Comparison of ENCODE assay signal across 11 cellular contexts in genomic region chr1:235295902-235296350, GRCh38. TPM values are rescaled to one million over a fixed set of nuclear protein-coding genes. Genes with fewer than 3 reads are reported as not detected.
DNase-seq lines count a peak whose midpoint lies in the region; ATAC-seq and TF ChIP-seq lines count a peak whose summit lies in the region.
"Had no signal": no experiment of that assay in that cellular context is flagged by ENCODE, and none has a peak within 500 bp of the region (broad histone marks: within the 10 kb centered on the region; RNA-seq: fewer than 3 reads in every experiment).

No MANE protein-coding gene starts in this region.

- no peak for TF ChIP-seq CTCF in astrocyte of the cerebellum (IDR thresholded peaks at IDR 0.05; ENCODE audit: low read depth, low read length, missing control alignments)

- no peak overlapping the region for H3K4me3 ChIP-seq in astrocyte of the cerebellum (ENCODE audit: low read depth, low read length)
- H3K4me3 ChIP-seq: cardiac muscle cell had no signal

- H3K27ac Mint-ChIP-seq in activated naive CD4-positive, alpha-beta T cell treated with anti-CD3 and anti-CD28 coated beads, Interleukin-2, amount 50 U/mL, for 72 hours: peak overlapping the region; percentile 16 to 57

- no peak for ATAC-seq in activated naive CD4-positive, alpha-beta T cell treated with anti-CD3 and anti-CD28 coated beads, Interleukin-2, amount 50 U/mL, for 72 hours
- no peak for ATAC-seq in GM19395 (IDR thresholded peaks at IDR 0.05; ENCODE audit: unreplicated experiment)

- H3K9me3 Mint-ChIP-seq in activated naive CD4-positive, alpha-beta T cell treated with anti-CD3 and anti-CD28 coated beads, Interleukin-2, amount 50 U/mL, for 72 hours: no peaks in the 10 kb centered on the region

- no peak for DNase-seq in activated naive CD4-positive, alpha-beta T cell treated with anti-CD3 and anti-CD28 coated beads, Interleukin-2, amount 50 U/mL, for 72 hours (ENCODE audit: low spot score in 2 of 2)
- no peak for DNase-seq in activated naive CD4-positive, alpha-beta T cell treated with anti-CD3 and anti-CD28 coated beads, Interleukin-2, amount 50 U/mL, for 16 hours
- DNase-seq in astrocyte of the cerebellum (ENCODE audit: low read depth) (peak; percentile 95), kidney tubule cell (ENCODE audit: low spot score) (peak; percentile 61), ureter (ENCODE audit: low spot score) (peak; percentile 48), G401 (ENCODE audit: low spot score) (no peak), NCI-H446 treated with DMSO at 0.1 percent for 48 hours (lab: John Stamatoyannopoulos, UW) (no peak)
- DNase-seq: AML-193, NCI-H748 treated with DMSO at 0.1 percent for 48 hours had no signal

- in situ Hi-C loops in astrocyte of the cerebellum (cut with HindIII; ENCODE audit: low sequenced_read_pairs) (no loop called here), G401 (cut with HindIII; ENCODE audit: low sequenced_read_pairs) (no loop called here)

- no peaks in the 10 kb centered on the region for H3K36me3 Mint-ChIP-seq in activated naive CD4-positive, alpha-beta T cell treated with anti-CD3 and anti-CD28 coated beads, Interleukin-2, amount 50 U/mL, for 72 hours

RNA-seq across cellular contexts. Expression of gene ARID4B, which starts 32.1 kb away (rescaled TPM):
- total RNA-seq in activated naive CD4-positive, alpha-beta T cell treated with anti-CD3 and anti-CD28 coated beads, Interleukin-2, amount 50 U/mL, for 72 hours: 10 to 100 TPM; 58.4 to 65.7 TPM
- 52.9 TPM for total RNA-seq in ureter
- 6.6 and 11.2 TPM in 2 replicates for total RNA-seq in G401 (2014; rRNA removed; shearing (Covaris generic))

RNA-seq across cellular contexts. Expression of gene GGPS1, which starts 32.4 kb away (rescaled TPM):
- total RNA-seq in activated naive CD4-positive, alpha-beta T cell treated with anti-CD3 and anti-CD28 coated beads, Interleukin-2, amount 50 U/mL, for 72 hours: 10 to 100 TPM; 33.6 to 36.1 TPM
- total RNA-seq in ureter: 40.7 TPM
- total RNA-seq in G401 (2014; rRNA removed; shearing (Covaris generic)): 9.9 and 35.0 TPM in 2 replicates

Comparison
In these comparisons a context has a peak if more than half of its experiments do, and no peak if none do; other contexts are left out.
1. DNase-seq: peak in astrocyte of the cerebellum (single experiment), kidney tubule cell (single experiment) and ureter (single experiment); none in activated naive CD4-positive, alpha-beta T cell treated with anti-CD3 and anti-CD28 coated beads, Interleukin-2, amount 50 U/mL, for 72 hours (0 of 2), activated naive CD4-positive, alpha-beta T cell treated with anti-CD3 and anti-CD28 coated beads, Interleukin-2, amount 50 U/mL, for 16 hours (single experiment), G401 (single experiment) and NCI-H446 treated with DMSO at 0.1 percent for 48 hours (single experiment).